Comparison of ENCODE assay signal across 18 cellular contexts in the genomic region with DNA sequence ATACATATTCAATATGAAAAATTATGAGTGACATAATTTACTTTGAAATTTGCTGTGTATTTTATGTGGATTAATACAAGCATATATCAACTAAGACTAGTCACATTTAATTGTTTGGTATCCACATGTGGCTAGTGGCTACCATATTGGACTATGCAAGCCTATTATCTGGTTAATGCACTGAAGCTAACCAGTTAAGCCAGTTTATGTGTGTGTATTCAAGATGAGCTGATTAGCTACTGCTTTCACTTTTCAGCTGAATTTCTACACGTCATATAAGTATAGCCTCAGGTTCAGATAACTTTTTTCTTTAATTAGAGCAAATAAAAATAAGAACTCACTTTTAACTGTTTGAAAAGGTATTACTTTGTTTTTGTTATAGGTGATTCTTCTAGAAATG.
DNase-seq lines count a peak whose midpoint lies in the region; ATAC-seq, FAIRE-seq and TF ChIP-seq lines count a peak whose summit lies in the region.
"Had no signal": no experiment of that assay in that cellular context is flagged by ENCODE, and none has a peak within 500 bp of the region (broad histone marks: within the 10 kb centered on the region; RNA-seq: fewer than 3 reads in every experiment).

No MANE protein-coding gene starts in this region.

- no peaks in the 10 kb centered on the region for H3K36me3 Mint-ChIP-seq in activated T-cell treated with anti-CD3 and anti-CD28 coated beads, Interleukin-2, amount 50 U/mL, for 4 hours (ENCODE audit: insufficient read depth)

- DNase-seq in DMS53 (lab: John Stamatoyannopoulos, UW) (peak; percentile 8), DMS53 treated with DMSO at 0.1 percent for 48 hours (lab: John Stamatoyannopoulos, UW; ENCODE audit: unreplicated experiment) (no peak), NCI-H82 treated with DMSO at 0.1 percent for 48 hours (lab: John Stamatoyannopoulos, UW; ENCODE audit: unreplicated experiment) (peak; percentile 36), keratinocyte (ENCODE audit: low read depth, low spot score) (no peak)
- no peak for DNase-seq in activated T-cell treated with anti-CD3 and anti-CD28 coated beads, Interleukin-2, amount 50 U/mL, for 4 hours
- DNase-seq: ACHN; Calu3; CD4-positive, alpha-beta T cell; DMS 273 treated with DMSO at 0.1 percent for 48 hours; GF-D8; GM23248; IMR-90 had no signal

- no peak overlapping the region for H2AFZ ChIP-seq in keratinocyte (ENCODE audit: control insufficient read depth, low read length)
- H2AFZ ChIP-seq: GM23248 had no signal

- H3K9me1 ChIP-seq in keratinocyte (ENCODE audit: control insufficient read depth, extremely low read depth, insufficient read depth, low read length): no peaks in the 10 kb centered on the region

- no peaks in the 10 kb centered on the region for H3K27me3 ChIP-seq in keratinocyte (ENCODE audit: control insufficient read depth, extremely low read depth, insufficient read depth, low read length)
- H3K27me3 ChIP-seq: BLaER1 treated with 17β-estradiol and CSF1 and Interleukin-3, amounts not matched to agents 10 nM and 100 nM had no signal

- no peak overlapping the region for H3K9ac ChIP-seq in keratinocyte (ENCODE audit: control insufficient read depth, extremely low read depth, insufficient read depth, low read length)
- H3K9ac ChIP-seq: BLaER1 treated with 17β-estradiol and CSF1 and Interleukin-3, amounts not matched to agents 10 nM and 100 nM; GM23248 had no signal

- TF ChIP-seq CTCF in C4-2B (conservative IDR thresholded peaks at IDR 0.05): no peak
- no peak for TF ChIP-seq CTCF in keratinocyte (optimal IDR thresholded peaks at IDR 0.05 in 1 of 3, IDR thresholded peaks at IDR 0.05 in 1 of 3, conservative IDR thresholded peaks at IDR 0.05 in 1 of 3; ENCODE audit: extremely low read depth in 1 of 3, insufficient read depth in 2 of 3, low read length in 3 of 3)

- H3K4me2 ChIP-seq in keratinocyte (ENCODE audit: control insufficient read depth, extremely low read depth, insufficient read depth, low read depth, low read length): no peak overlapping the region

- H3K4me3 ChIP-seq in keratinocyte (ENCODE audit: control insufficient read depth in 2 of 3, extremely low read depth in 1 of 3, insufficient read depth in 2 of 3, low read depth in 1 of 3, low read length in 3 of 3): no peak overlapping the region
- H3K4me3 ChIP-seq: BLaER1 treated with 17β-estradiol and CSF1 and Interleukin-3, amounts not matched to agents 10 nM and 100 nM; GM23248 had no signal

- no peaks in the 10 kb centered on the region for H3K4me1 Mint-ChIP-seq in activated T-cell treated with anti-CD3 and anti-CD28 coated beads, Interleukin-2, amount 50 U/mL, for 4 hours (ENCODE audit: low read depth)

- H3K36me3 ChIP-seq in keratinocyte (ENCODE audit: control insufficient read depth in 2 of 2, extremely low read depth in 1 of 2, insufficient read depth in 2 of 2, low read length in 2 of 2): no peaks in the 10 kb centered on the region
- H3K36me3 ChIP-seq: BLaER1 treated with 17β-estradiol and CSF1 and Interleukin-3, amounts not matched to agents 10 nM and 100 nM had no signal

- no peaks in the 10 kb centered on the region for H3K79me2 ChIP-seq in keratinocyte (ENCODE audit: control insufficient read depth, insufficient read depth, low read length)

- H3K27me3 Mint-ChIP-seq in activated T-cell treated with anti-CD3 and anti-CD28 coated beads, Interleukin-2, amount 50 U/mL, for 4 hours (ENCODE audit: low read depth): no peaks in the 10 kb centered on the region
- H3K27me3 Mint-ChIP-seq: CD4-positive, alpha-beta T cell had no signal

- no peaks in the 10 kb centered on the region for H4K20me1 ChIP-seq in keratinocyte (ENCODE audit: control insufficient read depth, extremely low read depth, insufficient read depth, low read length)
- H4K20me1 ChIP-seq: BLaER1 treated with 17β-estradiol and CSF1 and Interleukin-3, amounts not matched to agents 10 nM and 100 nM had no signal

- no peak for ATAC-seq in GM18517 (IDR thresholded peaks at IDR 0.05; ENCODE audit: unreplicated experiment)
- no peak for ATAC-seq in activated T-cell treated with anti-CD3 and anti-CD28 coated beads, Interleukin-2, amount 50 U/mL, for 4 hours
- ATAC-seq in GM19035 (IDR thresholded peaks at IDR 0.05; ENCODE audit: unreplicated experiment): no peak
- ATAC-seq: HCT116 had no signal

- H3K9me3 ChIP-seq in keratinocyte (ENCODE audit: control insufficient read depth, low read depth, low read length): no peaks in the 10 kb centered on the region

- peaks cover 9% of the 10 kb centered on the region for H3K9me3 Mint-ChIP-seq in activated T-cell treated with anti-CD3 and anti-CD28 coated beads, Interleukin-2, amount 50 U/mL, for 4 hours
- H3K9me3 Mint-ChIP-seq: CD4-positive, alpha-beta T cell had no signal

- dilution Hi-C loops in keratinocyte (cut with MboI; ENCODE audit: extremely low pct_ligation_motif_present, low sequenced_read_pairs): no loop called here

- peak; percentile 76 for FAIRE-seq in keratinocyte (lab: Jason Lieb, UNC)
- FAIRE-seq: H54 had no signal

- H3K27ac ChIP-seq in C4-2B (peak overlapping the region; percentile 48), keratinocyte (ENCODE audit: control insufficient read depth, insufficient read depth, low read length) (no peak overlapping the region)
- H3K27ac ChIP-seq: BLaER1 treated with 17β-estradiol and CSF1 and Interleukin-3, amounts not matched to agents 10 nM and 100 nM; GM23248 had no signal

- no peak overlapping the region for H3K4me3 Mint-ChIP-seq in activated T-cell treated with anti-CD3 and anti-CD28 coated beads, Interleukin-2, amount 50 U/mL, for 4 hours
- H3K4me3 Mint-ChIP-seq: CD4-positive, alpha-beta T cell had no signal

- peaks cover 14% of the 10 kb centered on the region for H3K4me1 ChIP-seq in keratinocyte (ENCODE audit: control insufficient read depth, extremely low read depth, insufficient read depth, low read length)

Comparison
In these comparisons a context has a peak if more than half of its experiments do, and no peak if none do; other contexts are left out.
1. DNase-seq: peak in DMS53 (single experiment) and NCI-H82 treated with DMSO at 0.1 percent for 48 hours (single experiment); none in DMS53 treated with DMSO at 0.1 percent for 48 hours (single experiment), keratinocyte (single experiment) and activated T-cell treated with anti-CD3 and anti-CD28 coated beads, Interleukin-2, amount 50 U/mL, for 4 hours (single experiment).